In the genomic region with DNA sequence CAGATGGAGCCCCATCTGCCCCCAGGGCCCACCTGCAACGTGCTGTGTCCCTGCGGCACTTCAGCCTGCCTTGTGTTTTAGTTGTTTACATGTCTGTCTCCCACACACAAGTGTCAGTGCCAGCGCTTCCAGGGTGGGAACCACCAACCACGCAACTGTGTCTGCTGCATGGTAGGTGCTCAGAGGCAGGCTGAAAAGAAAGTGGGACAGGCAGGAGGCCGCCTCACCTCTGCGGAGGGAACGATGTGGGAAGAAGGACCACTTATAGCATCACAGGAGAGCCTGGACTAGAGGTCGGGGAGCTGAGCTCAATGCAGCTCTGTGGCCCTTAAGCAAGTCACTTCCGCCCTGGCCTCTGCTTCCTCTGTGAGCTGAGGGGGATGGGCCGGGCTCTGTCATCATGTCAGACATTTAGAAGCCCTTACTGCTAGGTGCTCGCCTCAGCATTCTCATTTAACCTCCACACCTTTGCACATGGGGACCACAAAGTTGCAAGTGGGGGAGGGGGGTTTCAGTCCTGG, we compare ENCODE assay signal across 1 cellular context.
A peak's percentile ranks its signal among the peaks of the same experiment; 100 is the strongest.
TF ChIP-seq lines count a peak whose summit lies in the region.

No MANE protein-coding gene starts in this region.

TF ChIP-seq in K562, 482 proteins besides CTCF, POLR2A, EP300 and RAD21 (continued from another document and continues in another):
- TF ChIP-seq, protein P1, sequence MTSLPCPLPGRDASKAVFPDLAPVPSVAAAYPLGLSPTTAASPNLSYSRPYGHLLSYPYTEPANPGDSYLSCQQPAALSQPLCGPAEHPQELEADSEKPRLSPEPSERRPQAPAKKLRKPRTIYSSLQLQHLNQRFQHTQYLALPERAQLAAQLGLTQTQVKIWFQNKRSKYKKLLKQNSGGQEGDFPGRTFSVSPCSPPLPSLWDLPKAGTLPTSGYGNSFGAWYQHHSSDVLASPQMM (CRISPR knock-in tag; IDR thresholded peaks at IDR 0.05), result no peak
- TF ChIP-seq, protein P2, sequence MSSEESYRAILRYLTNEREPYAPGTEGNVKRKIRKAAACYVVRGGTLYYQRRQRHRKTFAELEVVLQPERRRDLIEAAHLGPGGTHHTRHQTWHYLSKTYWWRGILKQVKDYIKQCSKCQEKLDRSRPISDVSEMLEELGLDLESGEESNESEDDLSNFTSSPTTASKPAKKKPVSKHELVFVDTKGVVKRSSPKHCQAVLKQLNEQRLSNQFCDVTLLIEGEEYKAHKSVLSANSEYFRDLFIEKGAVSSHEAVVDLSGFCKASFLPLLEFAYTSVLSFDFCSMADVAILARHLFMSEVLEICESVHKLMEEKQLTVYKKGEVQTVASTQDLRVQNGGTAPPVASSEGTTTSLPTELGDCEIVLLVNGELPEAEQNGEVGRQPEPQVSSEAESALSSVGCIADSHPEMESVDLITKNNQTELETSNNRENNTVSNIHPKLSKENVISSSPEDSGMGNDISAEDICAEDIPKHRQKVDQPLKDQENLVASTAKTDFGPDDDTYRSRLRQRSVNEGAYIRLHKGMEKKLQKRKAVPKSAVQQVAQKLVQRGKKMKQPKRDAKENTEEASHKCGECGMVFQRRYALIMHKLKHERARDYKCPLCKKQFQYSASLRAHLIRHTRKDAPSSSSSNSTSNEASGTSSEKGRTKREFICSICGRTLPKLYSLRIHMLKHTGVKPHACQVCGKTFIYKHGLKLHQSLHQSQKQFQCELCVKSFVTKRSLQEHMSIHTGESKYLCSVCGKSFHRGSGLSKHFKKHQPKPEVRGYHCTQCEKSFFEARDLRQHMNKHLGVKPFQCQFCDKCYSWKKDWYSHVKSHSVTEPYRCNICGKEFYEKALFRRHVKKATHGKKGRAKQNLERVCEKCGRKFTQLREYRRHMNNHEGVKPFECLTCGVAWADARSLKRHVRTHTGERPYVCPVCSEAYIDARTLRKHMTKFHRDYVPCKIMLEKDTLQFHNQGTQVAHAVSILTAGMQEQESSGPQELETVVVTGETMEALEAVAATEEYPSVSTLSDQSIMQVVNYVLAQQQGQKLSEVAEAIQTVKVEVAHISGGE (CRISPR knock-in tag; IDR thresholded peaks at IDR 0.05), result 0 out of 6 replicates have a peak, but pooled peaks of 1 of the 3 experiments have one; percentile 60
- TF ChIP-seq, protein P3, sequence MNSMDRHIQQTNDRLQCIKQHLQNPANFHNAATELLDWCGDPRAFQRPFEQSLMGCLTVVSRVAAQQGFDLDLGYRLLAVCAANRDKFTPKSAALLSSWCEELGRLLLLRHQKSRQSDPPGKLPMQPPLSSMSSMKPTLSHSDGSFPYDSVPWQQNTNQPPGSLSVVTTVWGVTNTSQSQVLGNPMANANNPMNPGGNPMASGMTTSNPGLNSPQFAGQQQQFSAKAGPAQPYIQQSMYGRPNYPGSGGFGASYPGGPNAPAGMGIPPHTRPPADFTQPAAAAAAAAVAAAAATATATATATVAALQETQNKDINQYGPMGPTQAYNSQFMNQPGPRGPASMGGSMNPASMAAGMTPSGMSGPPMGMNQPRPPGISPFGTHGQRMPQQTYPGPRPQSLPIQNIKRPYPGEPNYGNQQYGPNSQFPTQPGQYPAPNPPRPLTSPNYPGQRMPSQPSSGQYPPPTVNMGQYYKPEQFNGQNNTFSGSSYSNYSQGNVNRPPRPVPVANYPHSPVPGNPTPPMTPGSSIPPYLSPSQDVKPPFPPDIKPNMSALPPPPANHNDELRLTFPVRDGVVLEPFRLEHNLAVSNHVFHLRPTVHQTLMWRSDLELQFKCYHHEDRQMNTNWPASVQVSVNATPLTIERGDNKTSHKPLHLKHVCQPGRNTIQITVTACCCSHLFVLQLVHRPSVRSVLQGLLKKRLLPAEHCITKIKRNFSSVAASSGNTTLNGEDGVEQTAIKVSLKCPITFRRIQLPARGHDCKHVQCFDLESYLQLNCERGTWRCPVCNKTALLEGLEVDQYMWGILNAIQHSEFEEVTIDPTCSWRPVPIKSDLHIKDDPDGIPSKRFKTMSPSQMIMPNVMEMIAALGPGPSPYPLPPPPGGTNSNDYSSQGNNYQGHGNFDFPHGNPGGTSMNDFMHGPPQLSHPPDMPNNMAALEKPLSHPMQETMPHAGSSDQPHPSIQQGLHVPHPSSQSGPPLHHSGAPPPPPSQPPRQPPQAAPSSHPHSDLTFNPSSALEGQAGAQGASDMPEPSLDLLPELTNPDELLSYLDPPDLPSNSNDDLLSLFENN (IDR thresholded peaks at IDR 0.05; ENCODE audit: low read depth in 2 of 2, low read length in 2 of 2), result no peak
- TF ChIP-seq, protein P4, sequence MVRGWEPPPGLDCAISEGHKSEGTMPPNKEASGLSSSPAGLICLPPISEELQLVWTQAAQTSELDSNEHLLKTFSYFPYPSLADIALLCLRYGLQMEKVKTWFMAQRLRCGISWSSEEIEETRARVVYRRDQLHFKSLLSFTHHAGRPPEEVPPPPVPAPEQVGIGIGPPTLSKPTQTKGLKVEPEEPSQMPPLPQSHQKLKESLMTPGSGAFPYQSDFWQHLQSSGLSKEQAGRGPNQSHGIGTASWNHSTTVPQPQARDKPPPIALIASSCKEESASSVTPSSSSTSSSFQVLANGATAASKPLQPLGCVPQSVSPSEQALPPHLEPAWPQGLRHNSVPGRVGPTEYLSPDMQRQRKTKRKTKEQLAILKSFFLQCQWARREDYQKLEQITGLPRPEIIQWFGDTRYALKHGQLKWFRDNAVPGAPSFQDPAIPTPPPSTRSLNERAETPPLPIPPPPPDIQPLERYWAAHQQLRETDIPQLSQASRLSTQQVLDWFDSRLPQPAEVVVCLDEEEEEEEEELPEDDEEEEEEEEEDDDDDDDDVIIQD (CRISPR knock-in tag; IDR thresholded peaks at IDR 0.05), result no peak
- TF ChIP-seq JUN (IDR thresholded peaks at IDR 0.05; ENCODE audit: borderline replicate concordance, low read depth, low read length), result no peak
- TF ChIP-seq JUN (CRISPR knock-in tag; IDR thresholded peaks at IDR 0.05; ENCODE audit: borderline replicate concordance), result no peak
- no peak for TF ChIP-seq ZNF239 (CRISPR knock-in tag; IDR thresholded peaks at IDR 0.05)
- no peak for TF ChIP-seq ZNF165 (CRISPR knock-in tag; IDR thresholded peaks at IDR 0.05; ENCODE audit: borderline replicate concordance)
- peak; percentile 58 for TF ChIP-seq GABPB1 (CRISPR knock-in tag; IDR thresholded peaks at IDR 0.05)
- TF ChIP-seq ZNF212 (CRISPR knock-in tag; IDR thresholded peaks at IDR 0.05), result 0 out of 2 replicates have a peak, but pooled peaks have one; percentile 27
- 0 out of 2 replicates have a peak, but pooled peaks have one; percentile 46 for TF ChIP-seq ELF2 (CRISPR knock-in tag; IDR thresholded peaks at IDR 0.05)
- no peak for TF ChIP-seq NFIC (IDR thresholded peaks at IDR 0.05)
- peak; percentile 42; the same call in 1 of the 2 replicates for TF ChIP-seq CREB3 (tag; conservative IDR thresholded peaks at IDR 0.05; ENCODE audit: low read depth)
- no peak for TF ChIP-seq FOXJ3 (CRISPR knock-in tag; IDR thresholded peaks at IDR 0.05)
- no peak for TF ChIP-seq POLR2H (tag; IDR thresholded peaks at IDR 0.05; ENCODE audit: low read depth)
- TF ChIP-seq CGGBP1 (CRISPR knock-in tag; IDR thresholded peaks at IDR 0.05), result no peak
- no peak for TF ChIP-seq RBM39 (optimal IDR thresholded peaks at IDR 0.05; ENCODE audit: low read depth, low read length)
- TF ChIP-seq NCOR1 (IDR thresholded peaks at IDR 0.05), result no peak
- TF ChIP-seq ZFPM2 (CRISPR knock-in tag; IDR thresholded peaks at IDR 0.05), result no peak
- no peak for TF ChIP-seq RCOR1 (IDR thresholded peaks at IDR 0.05; ENCODE audit: borderline replicate concordance in 1 of 2, low read depth in 2 of 2, low read length in 2 of 2)
- TF ChIP-seq, protein P5, sequence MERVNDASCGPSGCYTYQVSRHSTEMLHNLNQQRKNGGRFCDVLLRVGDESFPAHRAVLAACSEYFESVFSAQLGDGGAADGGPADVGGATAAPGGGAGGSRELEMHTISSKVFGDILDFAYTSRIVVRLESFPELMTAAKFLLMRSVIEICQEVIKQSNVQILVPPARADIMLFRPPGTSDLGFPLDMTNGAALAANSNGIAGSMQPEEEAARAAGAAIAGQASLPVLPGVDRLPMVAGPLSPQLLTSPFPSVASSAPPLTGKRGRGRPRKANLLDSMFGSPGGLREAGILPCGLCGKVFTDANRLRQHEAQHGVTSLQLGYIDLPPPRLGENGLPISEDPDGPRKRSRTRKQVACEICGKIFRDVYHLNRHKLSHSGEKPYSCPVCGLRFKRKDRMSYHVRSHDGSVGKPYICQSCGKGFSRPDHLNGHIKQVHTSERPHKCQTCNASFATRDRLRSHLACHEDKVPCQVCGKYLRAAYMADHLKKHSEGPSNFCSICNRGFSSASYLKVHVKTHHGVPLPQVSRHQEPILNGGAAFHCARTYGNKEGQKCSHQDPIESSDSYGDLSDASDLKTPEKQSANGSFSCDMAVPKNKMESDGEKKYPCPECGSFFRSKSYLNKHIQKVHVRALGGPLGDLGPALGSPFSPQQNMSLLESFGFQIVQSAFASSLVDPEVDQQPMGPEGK (CRISPR knock-in tag; IDR thresholded peaks at IDR 0.05; ENCODE audit: borderline replicate concordance), result no peak
- TF ChIP-seq ZNF444 (CRISPR knock-in tag; IDR thresholded peaks at IDR 0.05), result no peak
- TF ChIP-seq ZNF764 (CRISPR knock-in tag; IDR thresholded peaks at IDR 0.05; ENCODE audit: low read depth), result no peak
- no peak for TF ChIP-seq BDP1 (IDR thresholded peaks at IDR 0.05; ENCODE audit: insufficient read depth, insufficient read length)
- peak; percentile 28 for TF ChIP-seq E2F8 (IDR thresholded peaks at IDR 0.05; ENCODE audit: low read depth, partially characterized antibody)
- no peak for TF ChIP-seq CBX1 (IDR thresholded peaks at IDR 0.05; ENCODE audit: low read depth)
- TF ChIP-seq LEF1 (IDR thresholded peaks at IDR 0.05), result peak; percentile 84; the same call in 1 of the 2 replicates
- no peak for TF ChIP-seq MTA3 (IDR thresholded peaks at IDR 0.05; ENCODE audit: borderline replicate concordance)
- TF ChIP-seq ARID4B (CRISPR knock-in tag; IDR thresholded peaks at IDR 0.05), result no peak
- no peak for TF ChIP-seq GABPB2 (CRISPR knock-in tag; conservative IDR thresholded peaks at IDR 0.05)
- no peak for TF ChIP-seq ARHGAP35 (IDR thresholded peaks at IDR 0.05; ENCODE audit: partially characterized antibody)
- no peak for TF ChIP-seq FOXP4 (CRISPR knock-in tag; IDR thresholded peaks at IDR 0.05; ENCODE audit: borderline replicate concordance)
